ENCODE assay signal across 20 cellular contexts in the genomic region with DNA sequence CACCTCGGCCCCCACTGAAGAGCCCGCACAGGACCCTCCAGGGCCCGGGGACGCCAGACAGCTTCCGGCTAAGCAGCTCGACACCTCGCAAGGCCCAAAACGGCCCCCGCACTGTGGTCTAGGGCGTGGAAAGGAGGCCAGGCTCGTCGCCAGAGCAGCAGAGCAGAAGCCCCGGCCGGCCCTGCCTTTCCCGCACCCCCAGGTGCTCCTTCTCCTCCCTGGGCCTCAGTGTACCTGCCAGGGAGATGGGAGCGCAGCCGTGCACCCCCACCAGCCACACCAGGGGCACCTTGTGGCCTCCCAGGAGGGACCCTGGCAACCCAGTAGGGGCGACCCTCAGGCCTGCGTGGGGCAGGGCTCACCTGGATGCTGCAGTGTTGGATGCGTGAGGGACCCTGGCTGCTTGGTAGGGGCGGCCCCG. TPM values are rescaled to one million over a fixed set of nuclear protein-coding genes. Genes with fewer than 3 reads are reported as not detected.
DNase-seq lines count a peak whose midpoint lies in the region; ATAC-seq and TF ChIP-seq lines count a peak whose summit lies in the region.
"Had no signal": no experiment of that assay in that cellular context is flagged by ENCODE, and none has a peak within 500 bp of the region (broad histone marks: within the 10 kb centered on the region; RNA-seq: fewer than 3 reads in every experiment).

No MANE protein-coding gene starts in this region.

- CTCF ChIA-PET in WTC11 (lab: Charles Lee), result no interaction called here

- H3K4me1 ChIP-seq in lower lobe of right lung (peaks cover 28% of the 10 kb centered on the region), thoracic aorta (ENCODE audit: control insufficient read depth in 1 of 2, low read depth in 2 of 2) (peaks cover 40 to 84% of the 10 kb centered on the region in 2 donors)

- H3K27ac ChIP-seq in lower lobe of right lung, result no peak overlapping the region
- peak overlapping the region; percentile 12 to 32 for H3K27ac ChIP-seq in thoracic aorta
- H3K27ac ChIP-seq: GM23248, HL-60, PC-9 had no signal

- no peak overlapping the region for H3K27ac Mint-ChIP-seq in WTC11
- H3K27ac Mint-ChIP-seq in chondrocyte (ENCODE audit: unreplicated experiment), result no peak overlapping the region
- H3K27ac Mint-ChIP-seq in activated T-helper 1 cell treated with anti-CD3 and anti-CD28 coated beads, Interleukin-12 subunit alpha, Interleukin-12 subunit beta, Interleukin-2, Interleukin-4 antibody, amounts not matched to agents 30 ng/mL and 10 ng/mL and 1 ng/mL, durations not matched to agents 14 hours and 24 hours and 36 hours, result no peak overlapping the region
- H3K27ac Mint-ChIP-seq: B cell; CD4-positive, CD25-positive, alpha-beta regulatory T cell had no signal

- H3K27me3 Mint-ChIP-seq in WTC11 (ENCODE audit: low read depth) (no peaks in the 10 kb centered on the region), chondrocyte (ENCODE audit: low read depth) (no peaks in the 10 kb centered on the region)
- H3K27me3 Mint-ChIP-seq in activated T-helper 1 cell treated with anti-CD3 and anti-CD28 coated beads, Interleukin-12 subunit alpha, Interleukin-12 subunit beta, Interleukin-2, Interleukin-4 antibody, amounts not matched to agents 30 ng/mL and 10 ng/mL and 1 ng/mL, durations not matched to agents 14 hours and 24 hours and 36 hours (ENCODE audit: insufficient read depth), result peaks cover 1% of the 10 kb centered on the region

- H3K36me3 ChIP-seq in lower lobe of right lung, result peaks cover 27% of the 10 kb centered on the region
- peaks cover 54% of the 10 kb centered on the region for H3K36me3 ChIP-seq in thoracic aorta

- DNase-seq in WTC11 (ENCODE audit: low spot score) (no peak), chondrocyte (ENCODE audit: low spot score) (peak; percentile 89), lower lobe of right lung (peak; percentile 38), thoracic aorta (ENCODE audit: low spot score) (no peak), T-helper 1 cell (no peak)
- DNase-seq in activated T-helper 1 cell treated with anti-CD3 and anti-CD28 coated beads, Interleukin-12 subunit alpha, Interleukin-12 subunit beta, Interleukin-2, Interleukin-4 antibody, amounts not matched to agents 30 ng/mL and 10 ng/mL and 1 ng/mL, durations not matched to agents 14 hours and 24 hours and 36 hours (ENCODE audit: low spot score), result no peak
- DNase-seq: CD4-positive, CD25-positive, alpha-beta regulatory T cell; DMS153; GM23248; HCEC 1CT; NCI-H1417; NCI-H1930; NCI-H2171 treated with DMSO at 0.1 percent for 48 hours; NCI-H446 treated with DMSO at 0.1 percent for 48 hours; NCI-H82; PC-9 had no signal

- H3K9me3 Mint-ChIP-seq in WTC11 (no peaks in the 10 kb centered on the region), chondrocyte (ENCODE audit: low read depth) (no peaks in the 10 kb centered on the region)
- no peaks in the 10 kb centered on the region for H3K9me3 Mint-ChIP-seq in activated T-helper 1 cell treated with anti-CD3 and anti-CD28 coated beads, Interleukin-12 subunit alpha, Interleukin-12 subunit beta, Interleukin-2, Interleukin-4 antibody, amounts not matched to agents 30 ng/mL and 10 ng/mL and 1 ng/mL, durations not matched to agents 14 hours and 24 hours and 36 hours
- H3K9me3 Mint-ChIP-seq: CD4-positive, CD25-positive, alpha-beta regulatory T cell had no signal

- no peaks in the 10 kb centered on the region for H3K9me3 ChIP-seq in lower lobe of right lung
- no peaks in the 10 kb centered on the region for H3K9me3 ChIP-seq in thoracic aorta
- H3K9me3 ChIP-seq: Caco-2 had no signal

- H3K4me3 ChIP-seq in lower lobe of right lung, result no peak overlapping the region
- no peak overlapping the region for H3K4me3 ChIP-seq in thoracic aorta
- H3K4me3 ChIP-seq: GM23248, PC-9 had no signal

- H3K27me3 ChIP-seq in lower lobe of right lung (ENCODE audit: low read depth) (no peaks in the 10 kb centered on the region), thoracic aorta (replicated peaks; ENCODE audit: insufficient read depth) (no peaks in the 10 kb centered on the region)

- POLR2A ChIA-PET in WTC11 (lab: Charles Lee), result no interaction called here

- no peak for TF ChIP-seq CTCF in WTC11 (IDR thresholded peaks at IDR 0.05)
- no peak for TF ChIP-seq CTCF in chondrocyte (IDR thresholded peaks at IDR 0.05)
- TF ChIP-seq CTCF in lower lobe of right lung (IDR thresholded peaks at IDR 0.05), result no peak
- no peak for TF ChIP-seq CTCF in thoracic aorta (IDR thresholded peaks at IDR 0.05)

- H3K4me1 Mint-ChIP-seq in WTC11 (peaks cover 31% of the 10 kb centered on the region), chondrocyte (ENCODE audit: low read depth) (peaks cover 28% of the 10 kb centered on the region)
- peaks cover 3% of the 10 kb centered on the region for H3K4me1 Mint-ChIP-seq in activated T-helper 1 cell treated with anti-CD3 and anti-CD28 coated beads, Interleukin-12 subunit alpha, Interleukin-12 subunit beta, Interleukin-2, Interleukin-4 antibody, amounts not matched to agents 30 ng/mL and 10 ng/mL and 1 ng/mL, durations not matched to agents 14 hours and 24 hours and 36 hours (ENCODE audit: low read depth)
- H3K4me1 Mint-ChIP-seq: B cell; CD4-positive, CD25-positive, alpha-beta regulatory T cell had no signal

- ATAC-seq in WTC11 (no peak), lower lobe of right lung (no peak), thoracic aorta (ENCODE audit: insufficient number of reproducible peaks, low FRiP score, low read depth) (no peak), HG02870 (IDR thresholded peaks at IDR 0.05; ENCODE audit: unreplicated experiment) (no peak)

- intact Hi-C loops in lower lobe of right lung (cut with DNase I), result no loop called here
- intact Hi-C loops in activated T-helper 1 cell treated with anti-CD3 and anti-CD28 coated beads, Interleukin-12 subunit alpha, Interleukin-12 subunit beta, Interleukin-2, Interleukin-4 antibody, amounts not matched to agents 30 ng/mL and 10 ng/mL and 1 ng/mL, durations not matched to agents 14 hours and 24 hours and 36 hours (cut with micrococcal nuclease), result no loop called here

- H3K36me3 Mint-ChIP-seq in WTC11 (peaks cover 24% of the 10 kb centered on the region), chondrocyte (ENCODE audit: low read depth) (peaks cover 8% of the 10 kb centered on the region)
- H3K36me3 Mint-ChIP-seq in activated T-helper 1 cell treated with anti-CD3 and anti-CD28 coated beads, Interleukin-12 subunit alpha, Interleukin-12 subunit beta, Interleukin-2, Interleukin-4 antibody, amounts not matched to agents 30 ng/mL and 10 ng/mL and 1 ng/mL, durations not matched to agents 14 hours and 24 hours and 36 hours (ENCODE audit: low read depth), result no peaks in the 10 kb centered on the region
- H3K36me3 Mint-ChIP-seq: CD4-positive, CD25-positive, alpha-beta regulatory T cell had no signal

- H3K4me3 Mint-ChIP-seq in WTC11, result no peak overlapping the region
- no peak overlapping the region for H3K4me3 Mint-ChIP-seq in chondrocyte (ENCODE audit: unreplicated experiment)
- H3K4me3 Mint-ChIP-seq in activated T-helper 1 cell treated with anti-CD3 and anti-CD28 coated beads, Interleukin-12 subunit alpha, Interleukin-12 subunit beta, Interleukin-2, Interleukin-4 antibody, amounts not matched to agents 30 ng/mL and 10 ng/mL and 1 ng/mL, durations not matched to agents 14 hours and 24 hours and 36 hours, result no peak overlapping the region
- H3K4me3 Mint-ChIP-seq: B cell; CD4-positive, CD25-positive, alpha-beta regulatory T cell had no signal

TF ChIP-seq in WTC11, 78 proteins besides CTCF, POLR2A, EP300 and RAD21 (continues in another document):
- TF ChIP-seq FOXP1 (CRISPR knock-in tag; IDR thresholded peaks at IDR 0.05; ENCODE audit: borderline replicate concordance) (0 out of 2 replicates have a peak, but pooled peaks have one; percentile 21), ZNF671 (CRISPR knock-in tag; IDR thresholded peaks at IDR 0.05) (no peak)
- TF ChIP-seq, protein P1, sequence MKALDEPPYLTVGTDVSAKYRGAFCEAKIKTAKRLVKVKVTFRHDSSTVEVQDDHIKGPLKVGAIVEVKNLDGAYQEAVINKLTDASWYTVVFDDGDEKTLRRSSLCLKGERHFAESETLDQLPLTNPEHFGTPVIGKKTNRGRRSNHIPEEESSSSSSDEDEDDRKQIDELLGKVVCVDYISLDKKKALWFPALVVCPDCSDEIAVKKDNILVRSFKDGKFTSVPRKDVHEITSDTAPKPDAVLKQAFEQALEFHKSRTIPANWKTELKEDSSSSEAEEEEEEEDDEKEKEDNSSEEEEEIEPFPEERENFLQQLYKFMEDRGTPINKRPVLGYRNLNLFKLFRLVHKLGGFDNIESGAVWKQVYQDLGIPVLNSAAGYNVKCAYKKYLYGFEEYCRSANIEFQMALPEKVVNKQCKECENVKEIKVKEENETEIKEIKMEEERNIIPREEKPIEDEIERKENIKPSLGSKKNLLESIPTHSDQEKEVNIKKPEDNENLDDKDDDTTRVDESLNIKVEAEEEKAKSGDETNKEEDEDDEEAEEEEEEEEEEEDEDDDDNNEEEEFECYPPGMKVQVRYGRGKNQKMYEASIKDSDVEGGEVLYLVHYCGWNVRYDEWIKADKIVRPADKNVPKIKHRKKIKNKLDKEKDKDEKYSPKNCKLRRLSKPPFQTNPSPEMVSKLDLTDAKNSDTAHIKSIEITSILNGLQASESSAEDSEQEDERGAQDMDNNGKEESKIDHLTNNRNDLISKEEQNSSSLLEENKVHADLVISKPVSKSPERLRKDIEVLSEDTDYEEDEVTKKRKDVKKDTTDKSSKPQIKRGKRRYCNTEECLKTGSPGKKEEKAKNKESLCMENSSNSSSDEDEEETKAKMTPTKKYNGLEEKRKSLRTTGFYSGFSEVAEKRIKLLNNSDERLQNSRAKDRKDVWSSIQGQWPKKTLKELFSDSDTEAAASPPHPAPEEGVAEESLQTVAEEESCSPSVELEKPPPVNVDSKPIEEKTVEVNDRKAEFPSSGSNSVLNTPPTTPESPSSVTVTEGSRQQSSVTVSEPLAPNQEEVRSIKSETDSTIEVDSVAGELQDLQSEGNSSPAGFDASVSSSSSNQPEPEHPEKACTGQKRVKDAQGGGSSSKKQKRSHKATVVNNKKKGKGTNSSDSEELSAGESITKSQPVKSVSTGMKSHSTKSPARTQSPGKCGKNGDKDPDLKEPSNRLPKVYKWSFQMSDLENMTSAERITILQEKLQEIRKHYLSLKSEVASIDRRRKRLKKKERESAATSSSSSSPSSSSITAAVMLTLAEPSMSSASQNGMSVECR (CRISPR knock-in tag; IDR thresholded peaks at IDR 0.05; ENCODE audit: borderline replicate concordance), result no peak
- TF ChIP-seq, protein P2, sequence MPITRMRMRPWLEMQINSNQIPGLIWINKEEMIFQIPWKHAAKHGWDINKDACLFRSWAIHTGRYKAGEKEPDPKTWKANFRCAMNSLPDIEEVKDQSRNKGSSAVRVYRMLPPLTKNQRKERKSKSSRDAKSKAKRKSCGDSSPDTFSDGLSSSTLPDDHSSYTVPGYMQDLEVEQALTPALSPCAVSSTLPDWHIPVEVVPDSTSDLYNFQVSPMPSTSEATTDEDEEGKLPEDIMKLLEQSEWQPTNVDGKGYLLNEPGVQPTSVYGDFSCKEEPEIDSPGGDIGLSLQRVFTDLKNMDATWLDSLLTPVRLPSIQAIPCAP (CRISPR knock-in tag; IDR thresholded peaks at IDR 0.05), result no peak

RNA-seq across cellular contexts. Expression of a gene that starts 9.6 kb away (rescaled TPM):
- total RNA-seq in WTC11 (2021), result 114 to 131 TPM (median 129 TPM) in 3 replicates
- total RNA-seq in chondrocyte, result 38.1 to 72.5 TPM (median 70.6 TPM) in 3 replicates
- 27.1 TPM for total RNA-seq in lower lobe of right lung
- 100 to 1,000 TPM; 175 to 219 TPM for total RNA-seq in thoracic aorta
- total RNA-seq in activated T-helper 1 cell treated with anti-CD3 and anti-CD28 coated beads, Interleukin-12 subunit alpha, Interleukin-12 subunit beta, Interleukin-2, Interleukin-4 antibody, amounts not matched to agents 30 ng/mL and 10 ng/mL and 1 ng/mL, durations not matched to agents 14 hours and 24 hours and 36 hours, result 8.5 and 8.8 TPM in 2 replicates

Comparison
In these comparisons a context has a peak if more than half of its experiments do, and no peak if none do; other contexts are left out.
1. DNase-seq: peak in chondrocyte (single experiment) and lower lobe of right lung (single experiment); none in WTC11 (single experiment), thoracic aorta (single experiment), T-helper 1 cell (0 of 5) and activated T-helper 1 cell treated with anti-CD3 and anti-CD28 coated beads, Interleukin-12 subunit alpha, Interleukin-12 subunit beta, Interleukin-2, Interleukin-4 antibody, amounts not matched to agents 30 ng/mL and 10 ng/mL and 1 ng/mL, durations not matched to agents 14 hours and 24 hours and 36 hours (single experiment).